Comparison of ENCODE assay signal across 1 cellular context in genomic region chr2:233083782-233084181, GRCh38.
TF ChIP-seq lines count a peak whose summit lies in the region.

No MANE protein-coding gene starts in this region.

TF ChIP-seq in GM12878, 131 proteins besides CTCF, POLR2A, EP300 and RAD21:
- no peak for TF ChIP-seq ASH2L (IDR thresholded peaks at IDR 0.05; ENCODE audit: borderline replicate concordance, low read depth)
- TF ChIP-seq CREB1 (IDR thresholded peaks at IDR 0.05; ENCODE audit: low read depth): no peak
- TF ChIP-seq IRF4 (IDR thresholded peaks at IDR 0.05; ENCODE audit: low read depth, low read length): no peak
- TF ChIP-seq KAT2A (conservative IDR thresholded peaks at IDR 0.05; ENCODE audit: control insufficient read depth, low read depth, low read length): no peak
- no peak for TF ChIP-seq ZNF592 (IDR thresholded peaks at IDR 0.05)
